In the genomic region with DNA sequence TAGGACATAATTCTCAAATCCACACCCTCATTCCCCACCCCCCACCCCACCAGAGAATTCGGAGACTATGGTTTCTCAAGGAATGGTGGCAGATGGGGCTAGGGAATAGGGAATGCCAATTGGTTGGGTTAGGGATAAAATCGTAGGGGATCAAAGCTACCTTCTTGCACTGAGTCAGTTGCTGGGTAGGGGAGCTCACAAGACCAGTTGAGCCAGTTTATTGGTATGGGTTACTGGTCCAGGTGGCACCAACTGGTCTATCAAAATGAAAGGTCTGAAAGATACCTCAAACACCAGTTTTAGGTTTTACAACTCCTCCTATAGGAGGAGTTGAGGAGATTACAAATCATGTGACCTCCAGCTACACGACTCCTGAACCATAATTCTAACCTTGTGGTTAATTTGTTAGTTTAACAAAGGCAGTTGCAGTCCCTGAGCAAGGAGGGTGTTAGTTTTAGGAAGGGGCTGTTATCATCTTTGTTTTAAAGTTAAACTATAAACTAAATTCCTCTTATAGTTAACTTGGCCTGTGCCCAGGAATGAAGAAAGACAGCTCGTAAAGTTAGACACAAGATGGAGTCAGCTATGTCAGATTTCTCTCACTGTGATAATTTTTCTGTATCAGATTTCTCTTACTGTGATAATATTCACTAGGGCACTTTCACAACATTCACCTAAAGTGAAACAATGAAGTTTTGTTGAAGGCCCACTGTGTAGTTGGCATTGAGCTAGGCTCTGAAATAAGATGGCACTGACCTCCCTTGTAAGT, we compare ENCODE assay signal across 14 cellular contexts. TPM values are rescaled to one million over a fixed set of nuclear protein-coding genes. Genes with fewer than 3 reads are reported as not detected.
DNase-seq lines count a peak whose midpoint lies in the region; ATAC-seq and TF ChIP-seq lines count a peak whose summit lies in the region.
"Had no signal": no experiment of that assay in that cellular context is flagged by ENCODE, and none has a peak within 500 bp of the region (broad histone marks: within the 10 kb centered on the region; RNA-seq: fewer than 3 reads in every experiment).

No MANE protein-coding gene starts in this region.

- no peak overlapping the region for H3K4me3 Mint-ChIP-seq in activated T-cell treated with anti-CD3 and anti-CD28 coated beads, Interleukin-2, amount 50 U/mL, for 24 hours
- no peak overlapping the region for H3K4me3 Mint-ChIP-seq in activated T-helper 2 cell treated with anti-CD3 and anti-CD28 coated beads, Interferon-gamma antibody, Interleukin-2, Interleukin-4, amounts not matched to agents 10 μg/mL and 5 μg/mL and 100 μg/mL, durations not matched to agents 14 hours and 24 hours and 36 hours (ENCODE audit: low read depth)

- H3K4me1 Mint-ChIP-seq in activated T-cell treated with anti-CD3 and anti-CD28 coated beads, Interleukin-2, amount 50 U/mL, for 24 hours (ENCODE audit: low read depth): peaks cover 73% of the 10 kb centered on the region
- peaks cover 48% of the 10 kb centered on the region for H3K4me1 Mint-ChIP-seq in activated T-helper 2 cell treated with anti-CD3 and anti-CD28 coated beads, Interferon-gamma antibody, Interleukin-2, Interleukin-4, amounts not matched to agents 10 μg/mL and 5 μg/mL and 100 μg/mL, durations not matched to agents 14 hours and 24 hours and 36 hours (ENCODE audit: low read depth)

- TF ChIP-seq CTCF in MM.1S (IDR thresholded peaks at IDR 0.05; ENCODE audit: low read length): no peak
- no peak for TF ChIP-seq CTCF in neutrophil (IDR thresholded peaks at IDR 0.05)
- no peak for TF ChIP-seq CTCF in GM10248 (IDR thresholded peaks at IDR 0.05; ENCODE audit: control extremely low read depth, extremely low read depth, low read depth, missing control alignments)

- H3K9ac ChIP-seq in MM.1S (ENCODE audit: low read length): no peak overlapping the region

- DNase-seq in activated T-cell treated with anti-CD3 and anti-CD28 coated beads, Interleukin-2, amount 50 U/mL, for 24 hours: no peak
- DNase-seq in activated T-cell treated with anti-CD3 and anti-CD28 coated beads for 4 hours (no peak), MM.1S (no peak), GM10248 (ENCODE audit: extremely low spot score) (no peak), amygdala (lab: John Stamatoyannopoulos, UW) (no peak)
- no peak for DNase-seq in activated T-helper 2 cell treated with anti-CD3 and anti-CD28 coated beads, Interferon-gamma antibody, Interleukin-2, Interleukin-4, amounts not matched to agents 10 μg/mL and 5 μg/mL and 100 μg/mL, durations not matched to agents 14 hours and 24 hours and 36 hours (ENCODE audit: low spot score)
- DNase-seq: body of pancreas; KG1; OCI-M1; retina; stimulated activated CD4-positive, alpha-beta T cell treated with anti-CD3 and anti-CD28 coated beads, Interleukin-2, amount 100 ng/mL, for 48 hours; stimulated activated naive CD4-positive, alpha-beta T cell treated with Interleukin-2 at 50 U/mL for 16 hours had no signal

- no peak for ATAC-seq in HG03565 (IDR thresholded peaks at IDR 0.05; ENCODE audit: unreplicated experiment)
- ATAC-seq: body of pancreas had no signal

- H3K79me2 ChIP-seq in MM.1S (ENCODE audit: low read length): no peaks in the 10 kb centered on the region

- no peaks in the 10 kb centered on the region for H3K9me2 ChIP-seq in MM.1S (replicated peaks; ENCODE audit: insufficient read depth, low read length)

- H3K4me3 ChIP-seq in MM.1S (ENCODE audit: low read length): no peak overlapping the region
- no peak overlapping the region for H3K4me3 ChIP-seq in neutrophil (ENCODE audit: low read depth in 1 of 2, low read length in 1 of 2)
- H3K4me3 ChIP-seq: body of pancreas had no signal

- no peaks in the 10 kb centered on the region for H3K27me3 Mint-ChIP-seq in activated T-cell treated with anti-CD3 and anti-CD28 coated beads, Interleukin-2, amount 50 U/mL, for 24 hours
- H3K27me3 Mint-ChIP-seq in activated T-helper 2 cell treated with anti-CD3 and anti-CD28 coated beads, Interferon-gamma antibody, Interleukin-2, Interleukin-4, amounts not matched to agents 10 μg/mL and 5 μg/mL and 100 μg/mL, durations not matched to agents 14 hours and 24 hours and 36 hours (ENCODE audit: low read depth): peaks cover 7% of the 10 kb centered on the region

- H3K36me3 ChIP-seq in MM.1S (replicated peaks; ENCODE audit: insufficient read depth, low read length) (no peaks in the 10 kb centered on the region), neutrophil (no peaks in the 10 kb centered on the region)

- H3K27me3 ChIP-seq in MM.1S (replicated peaks; ENCODE audit: insufficient read depth, low read length) (no peaks in the 10 kb centered on the region), neutrophil (no peaks in the 10 kb centered on the region)
- H3K27me3 ChIP-seq: body of pancreas had no signal

- POLR2A ChIA-PET in GM10248 (lab: Yijun Ruan, JAX): interaction anchor here (0.7 kb wide), 1 partner anchor 30 kb away, joined by 15 read pairs; no protein-coding TSS in a partner anchor

- H3K4me1 ChIP-seq in MM.1S (ENCODE audit: low read length) (peaks cover 35% of the 10 kb centered on the region), neutrophil (ENCODE audit: control insufficient read depth in 1 of 2, insufficient read depth in 1 of 2, low read depth in 1 of 2, low read length in 1 of 2) (peaks cover 79 to 86% of the 10 kb centered on the region in 2 experiments)

- peak overlapping the region; percentile 14; the same call in 1 of the 2 replicates for H2AFZ ChIP-seq in MM.1S (ENCODE audit: low read length)

- peaks cover 5% of the 10 kb centered on the region for H3K36me3 Mint-ChIP-seq in activated T-cell treated with anti-CD3 and anti-CD28 coated beads, Interleukin-2, amount 50 U/mL, for 24 hours (ENCODE audit: low read depth)
- H3K36me3 Mint-ChIP-seq in activated T-helper 2 cell treated with anti-CD3 and anti-CD28 coated beads, Interferon-gamma antibody, Interleukin-2, Interleukin-4, amounts not matched to agents 10 μg/mL and 5 μg/mL and 100 μg/mL, durations not matched to agents 14 hours and 24 hours and 36 hours (ENCODE audit: low read depth): peaks cover 16% of the 10 kb centered on the region

- H3K9me3 ChIP-seq in MM.1S (replicated peaks; ENCODE audit: insufficient read depth, low read length): no peaks in the 10 kb centered on the region
- H3K9me3 ChIP-seq in neutrophil: no peaks in the 10 kb centered on the region
- H3K9me3 ChIP-seq: body of pancreas had no signal

- H4K20me1 ChIP-seq in MM.1S (ENCODE audit: insufficient read depth, low read length): no peaks in the 10 kb centered on the region

- intact Hi-C loops in activated T-helper 2 cell treated with anti-CD3 and anti-CD28 coated beads, Interferon-gamma antibody, Interleukin-2, Interleukin-4, amounts not matched to agents 10 μg/mL and 5 μg/mL and 100 μg/mL, durations not matched to agents 14 hours and 24 hours and 36 hours (cut with micrococcal nuclease): loop anchor here (5.0 kb wide), 1 partner anchor 83 kb away; a partner anchor contains a TSS

- H3K9me3 Mint-ChIP-seq in activated T-cell treated with anti-CD3 and anti-CD28 coated beads, Interleukin-2, amount 50 U/mL, for 24 hours: peaks cover 3% of the 10 kb centered on the region
- H3K9me3 Mint-ChIP-seq in activated T-helper 2 cell treated with anti-CD3 and anti-CD28 coated beads, Interferon-gamma antibody, Interleukin-2, Interleukin-4, amounts not matched to agents 10 μg/mL and 5 μg/mL and 100 μg/mL, durations not matched to agents 14 hours and 24 hours and 36 hours: peaks cover 7% of the 10 kb centered on the region

- H3K4me2 ChIP-seq in MM.1S (ENCODE audit: low read depth, low read length): no peak overlapping the region

- H3K27ac ChIP-seq in MM.1S (ENCODE audit: low read length) (peak overlapping the region; percentile 14; the same call in 1 of the 2 replicates), neutrophil (peak overlapping the region; percentile 92)
- H3K27ac ChIP-seq: body of pancreas had no signal

- peak overlapping the region; percentile 95 for H3K27ac Mint-ChIP-seq in activated T-cell treated with anti-CD3 and anti-CD28 coated beads, Interleukin-2, amount 50 U/mL, for 24 hours
- peak overlapping the region; percentile 54 for H3K27ac Mint-ChIP-seq in activated T-helper 2 cell treated with anti-CD3 and anti-CD28 coated beads, Interferon-gamma antibody, Interleukin-2, Interleukin-4, amounts not matched to agents 10 μg/mL and 5 μg/mL and 100 μg/mL, durations not matched to agents 14 hours and 24 hours and 36 hours

- peaks cover 21% of the 10 kb centered on the region for H3F3A ChIP-seq in MM.1S (ENCODE audit: insufficient read depth, low read length)

- CTCF ChIA-PET in GM10248 (lab: Yijun Ruan, JAX): interaction anchor here (1.4 to 1.8 kb wide), 2 partner anchors 10 to 51 kb away, joined by 3 read pairs; no protein-coding TSS in a partner anchor

RNA-seq across cellular contexts. Expression of a gene that starts 2.5 kb away (rescaled TPM):
- 1.9 and 2.5 TPM in 2 replicates for total RNA-seq in activated T-helper 2 cell treated with anti-CD3 and anti-CD28 coated beads, Interferon-gamma antibody, Interleukin-2, Interleukin-4, amounts not matched to agents 10 μg/mL and 5 μg/mL and 100 μg/mL, durations not matched to agents 14 hours and 24 hours and 36 hours
- total RNA-seq: body of pancreas had no signal

RNA-seq across cellular contexts. Expression of a gene that starts 33.3 kb away (rescaled TPM):
- 29.9 and 31.1 TPM in 2 replicates for total RNA-seq in activated T-helper 2 cell treated with anti-CD3 and anti-CD28 coated beads, Interferon-gamma antibody, Interleukin-2, Interleukin-4, amounts not matched to agents 10 μg/mL and 5 μg/mL and 100 μg/mL, durations not matched to agents 14 hours and 24 hours and 36 hours
